Comparison of ENCODE assay signal across 18 cellular contexts in genomic region chr10:86950349-86950748, GRCh38. TPM values are rescaled to one million over a fixed set of nuclear protein-coding genes. Genes with fewer than 3 reads are reported as not detected.
DNase-seq lines count a peak whose midpoint lies in the region; ATAC-seq and TF ChIP-seq lines count a peak whose summit lies in the region.
"Had no signal": no experiment of that assay in that cellular context is flagged by ENCODE, and none has a peak within 500 bp of the region (broad histone marks: within the 10 kb centered on the region; RNA-seq: fewer than 3 reads in every experiment).

No MANE protein-coding gene starts in this region.

- H3K9me3 ChIP-seq in esophagus muscularis mucosa: no peaks in the 10 kb centered on the region
- H3K9me3 ChIP-seq: body of pancreas, lower lobe of right lung had no signal

- no peak for TF ChIP-seq CTCF in esophagus muscularis mucosa (IDR thresholded peaks at IDR 0.05)

- no peak for ATAC-seq in activated naive CD8-positive, alpha-beta T cell treated with anti-CD3 and anti-CD28 coated beads, Interleukin-2, amount 50 U/mL, for 24 hours
- ATAC-seq: body of pancreas, HCT116, lower lobe of right lung, sciatic nerve had no signal

- peaks cover 33 to 45% (median 40%) of the 10 kb centered on the region in 4 donors for H3K4me1 ChIP-seq in esophagus muscularis mucosa

- peaks cover 3% of the 10 kb centered on the region for H3K27me3 Mint-ChIP-seq in activated CD4-positive, alpha-beta T cell treated with anti-CD3 and anti-CD28 coated beads, Interleukin-2, amount 10 ng/mL, durations not matched to agents 7 days and 5 days
- H3K27me3 Mint-ChIP-seq in activated naive CD8-positive, alpha-beta T cell treated with anti-CD3 and anti-CD28 coated beads, Interleukin-2, amount 50 U/mL, for 24 hours: no peaks in the 10 kb centered on the region

- no peak for TF ChIP-seq POLR2A in esophagus muscularis mucosa (IDR thresholded peaks at IDR 0.05; ENCODE audit: low read depth)

- peak overlapping the region; percentile 8 for H3K4me3 Mint-ChIP-seq in activated CD4-positive, alpha-beta T cell treated with anti-CD3 and anti-CD28 coated beads, Interleukin-2, amount 10 ng/mL, durations not matched to agents 7 days and 5 days
- no peak overlapping the region for H3K4me3 Mint-ChIP-seq in activated naive CD8-positive, alpha-beta T cell treated with anti-CD3 and anti-CD28 coated beads, Interleukin-2, amount 50 U/mL, for 24 hours

- CTCF ChIA-PET in activated CD4-positive, alpha-beta T cell treated with anti-CD3 and anti-CD28 coated beads, Interleukin-2, amount 10 ng/mL, durations not matched to agents 7 days and 5 days (lab: Charles Lee): interaction anchor here (1.5 kb wide), 1 partner anchor 10 kb away, joined by 4 read pairs; no protein-coding TSS in a partner anchor

- peaks cover 22% of the 10 kb centered on the region for H3K9me3 Mint-ChIP-seq in activated CD4-positive, alpha-beta T cell treated with anti-CD3 and anti-CD28 coated beads, Interleukin-2, amount 10 ng/mL, durations not matched to agents 7 days and 5 days
- peaks cover 16% of the 10 kb centered on the region for H3K9me3 Mint-ChIP-seq in activated naive CD8-positive, alpha-beta T cell treated with anti-CD3 and anti-CD28 coated beads, Interleukin-2, amount 50 U/mL, for 24 hours

- H3K27ac ChIP-seq in esophagus muscularis mucosa (replicated peaks in 1 of 4): no peak overlapping the region
- H3K27ac ChIP-seq: body of pancreas, lower lobe of right lung had no signal

- H3K27ac Mint-ChIP-seq in activated CD4-positive, alpha-beta T cell treated with anti-CD3 and anti-CD28 coated beads, Interleukin-2, amount 10 ng/mL, durations not matched to agents 7 days and 5 days: peak overlapping the region; percentile 96
- H3K27ac Mint-ChIP-seq in activated naive CD8-positive, alpha-beta T cell treated with anti-CD3 and anti-CD28 coated beads, Interleukin-2, amount 50 U/mL, for 24 hours: peak overlapping the region; percentile 34

- H3K36me3 Mint-ChIP-seq in activated CD4-positive, alpha-beta T cell treated with anti-CD3 and anti-CD28 coated beads, Interleukin-2, amount 10 ng/mL, durations not matched to agents 7 days and 5 days (ENCODE audit: low read depth): peaks cover 9% of the 10 kb centered on the region
- H3K36me3 Mint-ChIP-seq in activated naive CD8-positive, alpha-beta T cell treated with anti-CD3 and anti-CD28 coated beads, Interleukin-2, amount 50 U/mL, for 24 hours (ENCODE audit: low read depth): no peaks in the 10 kb centered on the region

- H3K4me1 Mint-ChIP-seq in activated CD4-positive, alpha-beta T cell treated with anti-CD3 and anti-CD28 coated beads, Interleukin-2, amount 10 ng/mL, durations not matched to agents 7 days and 5 days: peaks cover 10% of the 10 kb centered on the region
- peaks cover 8% of the 10 kb centered on the region for H3K4me1 Mint-ChIP-seq in activated naive CD8-positive, alpha-beta T cell treated with anti-CD3 and anti-CD28 coated beads, Interleukin-2, amount 50 U/mL, for 24 hours

- H3K27me3 ChIP-seq in esophagus muscularis mucosa: peaks cover 0 to 17% (median 0%) of the 10 kb centered on the region in 4 donors
- H3K27me3 ChIP-seq: body of pancreas had no signal

- no peak overlapping the region for H3K4me3 ChIP-seq in esophagus muscularis mucosa
- H3K4me3 ChIP-seq: body of pancreas, lower lobe of right lung had no signal

- intact Hi-C loops in posterior vena cava (cut with DNase I) (no loop called here), esophagus muscularis mucosa (cut with DNase I) (no loop called here)

- 71% methylated on average over 1 of the region's 1 CpG for WGBS in esophagus muscularis mucosa

- TF ChIP-seq EP300 in esophagus muscularis mucosa (IDR thresholded peaks at IDR 0.05): no peak

- POLR2A ChIA-PET in activated CD4-positive, alpha-beta T cell treated with anti-CD3 and anti-CD28 coated beads, Interleukin-2, amount 10 ng/mL, durations not matched to agents 7 days and 5 days (lab: Charles Lee): no interaction called here

- DNase-seq in activated CD4-positive, alpha-beta T cell treated with anti-CD3 and anti-CD28 coated beads, Interleukin-2, amount 10 ng/mL, durations not matched to agents 7 days and 5 days: peak; percentile 22
- DNase-seq in activated CD4-positive, alpha-beta T cell treated with anti-CD3 and anti-CD28 coated beads, Interleukin-2, amount 50 U/mL, for 1 hour: no peak
- DNase-seq in RPMI8226 (peak; percentile 42), posterior vena cava (ENCODE audit: low spot score) (peak; percentile 14), GOT3 (lab: John Stamatoyannopoulos, UW) (no peak), esophagus muscularis mucosa (ENCODE audit: extremely low spot score) (no peak), NCI-H524 (lab: John Stamatoyannopoulos, UW) (no peak)
- no peak for DNase-seq in activated naive CD8-positive, alpha-beta T cell treated with anti-CD3 and anti-CD28 coated beads, Interleukin-2, amount 50 U/mL, for 24 hours
- DNase-seq: lower lobe of right lung; NCI-H1436; NCI-H526; occipital lobe; stimulated activated naive CD4-positive, alpha-beta T cell treated with Interleukin-2 at 50 U/mL for 16 hours had no signal

- H3K36me3 ChIP-seq in esophagus muscularis mucosa: peaks cover 0 to 23% (median 0%) of the 10 kb centered on the region in 4 donors
- H3K36me3 ChIP-seq: lower lobe of right lung had no signal

RNA-seq across cellular contexts. Expression of gene MMRN2, which starts 7.1 kb away (rescaled TPM):
- total RNA-seq in activated CD4-positive, alpha-beta T cell treated with anti-CD3 and anti-CD28 coated beads, Interleukin-2, amount 10 ng/mL, durations not matched to agents 7 days and 5 days: not detected
- 10 to 100 TPM; 46.6 to 57.0 TPM for total RNA-seq in posterior vena cava
- 10 to 100 TPM; 24.9 to 85.9 (median 56.3) TPM for total RNA-seq in esophagus muscularis mucosa
- total RNA-seq: activated naive CD4-positive, alpha-beta T cell treated with anti-CD3 and anti-CD28 coated beads, Interleukin-2, amount 50 U/mL, for 72 hours had no signal

RNA-seq across cellular contexts. Expression of gene SNCG, which starts 8.1 kb away (rescaled TPM):
- not detected for total RNA-seq in activated CD4-positive, alpha-beta T cell treated with anti-CD3 and anti-CD28 coated beads, Interleukin-2, amount 10 ng/mL, durations not matched to agents 7 days and 5 days
- 10 to 100 TPM; 55.9 to 61.1 TPM for total RNA-seq in posterior vena cava
- total RNA-seq in esophagus muscularis mucosa: 10 to 100 TPM; 13.3 to 41.6 (median 30.6) TPM

RNA-seq across cellular contexts. Expression of gene ADIRF, which starts 17.9 kb away (rescaled TPM):
- not detected for total RNA-seq in activated CD4-positive, alpha-beta T cell treated with anti-CD3 and anti-CD28 coated beads, Interleukin-2, amount 10 ng/mL, durations not matched to agents 7 days and 5 days
- 100 to 1,000 TPM; 188 to 212 TPM for total RNA-seq in posterior vena cava
- 100 to 1,000 TPM in 1 of 4 donors, 10 to 100 TPM in 3; 59.4 to 119 (median 84.8) TPM for total RNA-seq in esophagus muscularis mucosa
- total RNA-seq: activated naive CD4-positive, alpha-beta T cell treated with anti-CD3 and anti-CD28 coated beads, Interleukin-2, amount 50 U/mL, for 72 hours; G401; occipital lobe had no signal

Comparison
In these comparisons a context has a peak if more than half of its experiments do, and no peak if none do; other contexts are left out.
1. DNase-seq: peak in activated CD4-positive, alpha-beta T cell treated with anti-CD3 and anti-CD28 coated beads, Interleukin-2, amount 10 ng/mL, durations not matched to agents 7 days and 5 days (single experiment), RPMI8226 (single experiment) and posterior vena cava (single experiment); none in activated CD4-positive, alpha-beta T cell treated with anti-CD3 and anti-CD28 coated beads, Interleukin-2, amount 50 U/mL, for 1 hour (single experiment), activated naive CD8-positive, alpha-beta T cell treated with anti-CD3 and anti-CD28 coated beads, Interleukin-2, amount 50 U/mL, for 24 hours (single experiment), GOT3 (single experiment), esophagus muscularis mucosa (single experiment) and NCI-H524 (0 of 2).
2. RNA of gene MMRN2, which starts 7.1 kb away (total RNA-seq): 24.9 to 85.9 TPM in esophagus muscularis mucosa and 46.6 to 57.0 TPM in posterior vena cava; not detected in activated CD4-positive, alpha-beta T cell treated with anti-CD3 and anti-CD28 coated beads, Interleukin-2, amount 10 ng/mL, durations not matched to agents 7 days and 5 days; every median in the first group is over 10 times any median in the second.
3. RNA of gene SNCG, which starts 8.1 kb away (total RNA-seq): 55.9 to 61.1 TPM in posterior vena cava and 13.3 to 41.6 TPM in esophagus muscularis mucosa; not detected in activated CD4-positive, alpha-beta T cell treated with anti-CD3 and anti-CD28 coated beads, Interleukin-2, amount 10 ng/mL, durations not matched to agents 7 days and 5 days; every median in the first group is over 10 times any median in the second.
4. RNA of gene ADIRF, which starts 17.9 kb away (total RNA-seq): 188 to 212 TPM in posterior vena cava and 59.4 to 119 TPM in esophagus muscularis mucosa; not detected in activated CD4-positive, alpha-beta T cell treated with anti-CD3 and anti-CD28 coated beads, Interleukin-2, amount 10 ng/mL, durations not matched to agents 7 days and 5 days; every median in the first group is over 10 times any median in the second.